Comparison of ENCODE assay signal across 1 cellular context in the genomic region with DNA sequence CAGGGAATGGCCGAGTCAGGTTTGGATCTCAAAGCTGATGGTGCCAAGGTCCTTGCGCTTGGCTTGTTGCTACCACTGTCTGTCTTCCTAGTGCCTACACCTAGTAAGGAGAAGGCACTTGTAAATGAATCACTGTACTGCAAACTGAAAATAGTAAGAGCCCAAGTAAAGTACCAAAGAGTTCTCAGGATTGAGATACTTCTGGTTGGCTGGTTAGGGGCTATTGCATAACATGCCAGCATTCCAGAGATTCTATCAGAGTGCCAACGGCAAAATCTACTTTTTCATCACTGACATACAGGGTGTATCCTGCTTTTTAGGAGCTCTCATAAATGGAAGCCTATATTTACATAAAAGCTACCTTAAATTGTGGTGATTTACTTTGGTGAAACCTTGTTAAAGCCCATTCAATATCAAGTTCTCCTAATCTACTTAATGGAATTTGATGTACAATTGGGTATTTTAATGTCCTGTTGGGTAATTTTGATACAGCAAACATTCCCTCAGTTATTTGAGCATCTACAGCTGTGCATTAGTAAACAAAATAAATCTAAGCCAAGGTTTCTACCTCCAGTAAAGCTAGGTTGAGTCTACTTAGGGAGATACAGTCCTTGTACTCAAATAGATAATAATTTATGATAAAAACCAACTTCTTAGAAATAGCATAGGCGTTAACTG.
TF ChIP-seq lines count a peak whose summit lies in the region.

No MANE protein-coding gene starts in this region.

TF ChIP-seq in HepG2, 621 proteins besides CTCF, POLR2A, EP300 and RAD21 (continued from another document):
- TF ChIP-seq CEBPB (IDR thresholded peaks at IDR 0.05; ENCODE audit: borderline replicate concordance, low read depth, low read length) (peak; percentile 84), TEAD3 (CRISPR knock-in tag; optimal IDR thresholded peaks at IDR 0.05; ENCODE audit: borderline replicate concordance) (peak; percentile 54), RFX5 (IDR thresholded peaks at IDR 0.05; ENCODE audit: low read depth, low read length) (no peak), IRF2 (CRISPR knock-in tag; IDR thresholded peaks at IDR 0.05) (no peak), PHF21A (CRISPR knock-in tag; IDR thresholded peaks at IDR 0.05) (no peak), GATA4 (IDR thresholded peaks at IDR 0.05; ENCODE audit: borderline replicate concordance, low read depth) (no peak), SRY (CRISPR knock-in tag; IDR thresholded peaks at IDR 0.05) (no peak), MAFG (CRISPR knock-in tag; IDR thresholded peaks at IDR 0.05) (no peak), U2AF2 (IDR thresholded peaks at IDR 0.05; ENCODE audit: low read depth, low read length) (no peak), ZNF605 (CRISPR knock-in tag; IDR thresholded peaks at IDR 0.05) (no peak), NFRKB (IDR thresholded peaks at IDR 0.05) (no peak), ZSCAN30 (CRISPR knock-in tag; IDR thresholded peaks at IDR 0.05) (no peak), RORA (CRISPR knock-in tag; IDR thresholded peaks at IDR 0.05) (no peak)
- TF ChIP-seq, protein P1, sequence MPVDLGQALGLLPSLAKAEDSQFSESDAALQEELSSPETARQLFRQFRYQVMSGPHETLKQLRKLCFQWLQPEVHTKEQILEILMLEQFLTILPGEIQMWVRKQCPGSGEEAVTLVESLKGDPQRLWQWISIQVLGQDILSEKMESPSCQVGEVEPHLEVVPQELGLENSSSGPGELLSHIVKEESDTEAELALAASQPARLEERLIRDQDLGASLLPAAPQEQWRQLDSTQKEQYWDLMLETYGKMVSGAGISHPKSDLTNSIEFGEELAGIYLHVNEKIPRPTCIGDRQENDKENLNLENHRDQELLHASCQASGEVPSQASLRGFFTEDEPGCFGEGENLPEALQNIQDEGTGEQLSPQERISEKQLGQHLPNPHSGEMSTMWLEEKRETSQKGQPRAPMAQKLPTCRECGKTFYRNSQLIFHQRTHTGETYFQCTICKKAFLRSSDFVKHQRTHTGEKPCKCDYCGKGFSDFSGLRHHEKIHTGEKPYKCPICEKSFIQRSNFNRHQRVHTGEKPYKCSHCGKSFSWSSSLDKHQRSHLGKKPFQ (CRISPR knock-in tag; IDR thresholded peaks at IDR 0.05; ENCODE audit: insufficient replicate concordance), result no peak
- TF ChIP-seq, protein P2, sequence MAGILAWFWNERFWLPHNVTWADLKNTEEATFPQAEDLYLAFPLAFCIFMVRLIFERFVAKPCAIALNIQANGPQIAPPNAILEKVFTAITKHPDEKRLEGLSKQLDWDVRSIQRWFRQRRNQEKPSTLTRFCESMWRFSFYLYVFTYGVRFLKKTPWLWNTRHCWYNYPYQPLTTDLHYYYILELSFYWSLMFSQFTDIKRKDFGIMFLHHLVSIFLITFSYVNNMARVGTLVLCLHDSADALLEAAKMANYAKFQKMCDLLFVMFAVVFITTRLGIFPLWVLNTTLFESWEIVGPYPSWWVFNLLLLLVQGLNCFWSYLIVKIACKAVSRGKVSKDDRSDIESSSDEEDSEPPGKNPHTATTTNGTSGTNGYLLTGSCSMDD (CRISPR knock-in tag; IDR thresholded peaks at IDR 0.05), result no peak
TF ChIP-seq in HepG2: peak in this region for 3.
